ENCODE assay signal across 8 cellular contexts in genomic region chr16:66608241-66609138, GRCh38. TPM values are rescaled to one million over a fixed set of nuclear protein-coding genes. Genes with fewer than 3 reads are reported as not detected.
DNase-seq lines count a peak whose midpoint lies in the region; ATAC-seq and TF ChIP-seq lines count a peak whose summit lies in the region.

No MANE protein-coding gene starts in this region.

- POLR2A ChIA-PET in CD4-positive, alpha-beta memory T cell (lab: Charles Lee; ENCODE audit: partially characterized antibody): interaction anchor here (0.6 to 2.1 kb wide), 8 partner anchors 9 to 259 kb away, joined by 3 to 14 read pairs (median 4); partner anchors contain the start of gene CKLF

- peaks cover 46% of the 10 kb centered on the region for H3K36me3 ChIP-seq in CD4-positive, alpha-beta memory T cell (ENCODE audit: insufficient read depth, low read length)
- H3K36me3 ChIP-seq in ascending aorta: peaks cover 29 to 44% of the 10 kb centered on the region in 2 donors
- H3K36me3 ChIP-seq in hepatocyte (replicated peaks; ENCODE audit: insufficient read depth, low read depth): no peaks in the 10 kb centered on the region
- H3K36me3 ChIP-seq in gastrocnemius medialis: no peaks in the 10 kb centered on the region

- peak overlapping the region; percentile 48 for H3K27ac ChIP-seq in CD4-positive, alpha-beta memory T cell (ENCODE audit: low read depth, low read length)
- peak overlapping the region in 1 of 2 donors; percentile 49 for H3K27ac ChIP-seq in ascending aorta
- no peak overlapping the region for H3K27ac ChIP-seq in hepatocyte
- H3K27ac ChIP-seq in gastrocnemius medialis: peak overlapping the region in 2 of 4 donors; percentile 10 to 23

- H3K9me3 ChIP-seq in CD4-positive, alpha-beta memory T cell (ENCODE audit: control insufficient read depth in 1 of 2, low read length in 2 of 2): no peaks in the 10 kb centered on the region
- H3K9me3 ChIP-seq in ascending aorta (no peaks in the 10 kb centered on the region), hepatocyte (ENCODE audit: low read depth) (no peaks in the 10 kb centered on the region), gastrocnemius medialis (no peaks in the 10 kb centered on the region)

- peaks cover 0 to 4% (median 0%) of the 10 kb centered on the region in 8 donors for H3K9me3 Mint-ChIP-seq in CD4-positive, alpha-beta memory T cell

- WGBS in hepatocyte (ENCODE audit: low lambda C conversion rate, missing lambda C conversion rate): 38% methylated on average over 17 of the region's 17 CpGs

- H4K20me1 ChIP-seq in hepatocyte (ENCODE audit: insufficient read depth, poor library complexity, severe bottlenecking): peaks cover 26% of the 10 kb centered on the region

- peak overlapping the region; percentile 10 to 83 (median 61) for H3K27ac Mint-ChIP-seq in CD4-positive, alpha-beta memory T cell

- H3K36me3 Mint-ChIP-seq in CD4-positive, alpha-beta memory T cell: peaks cover 13 to 38% of the 10 kb centered on the region in 2 donors

- H3K4me1 ChIP-seq in CD4-positive, alpha-beta memory T cell (ENCODE audit: insufficient read depth, low read length): peaks cover 42% of the 10 kb centered on the region
- peaks cover 0 to 18% of the 10 kb centered on the region in 2 donors for H3K4me1 ChIP-seq in ascending aorta
- peaks cover 10% of the 10 kb centered on the region for H3K4me1 ChIP-seq in hepatocyte (ENCODE audit: insufficient read depth)
- H3K4me1 ChIP-seq in gastrocnemius medialis: peaks cover 11 to 14% of the 10 kb centered on the region in 2 donors

- H3K27me3 ChIP-seq in CD4-positive, alpha-beta memory T cell (ENCODE audit: insufficient read depth, low read length): no peaks in the 10 kb centered on the region
- H3K27me3 ChIP-seq in ascending aorta (no peaks in the 10 kb centered on the region), hepatocyte (no peaks in the 10 kb centered on the region), gastrocnemius medialis (peaks cover 0 to 20% (median 11%) of the 10 kb centered on the region in 3 donors)

- H3K79me2 ChIP-seq in hepatocyte: peaks cover 32% of the 10 kb centered on the region

- H3K4me2 ChIP-seq in hepatocyte: no peak overlapping the region

- CTCF ChIA-PET in CD4-positive, alpha-beta memory T cell (lab: Charles Lee; ENCODE audit: partially characterized antibody): interaction anchor here (0.6 to 4.1 kb wide), 48 partner anchors 9 to 260 kb away, joined by 3 to 51 read pairs (median 6); partner anchors contain the start of genes CKLF, CMTM2, CMTM4 and DYNC1LI2

- TF ChIP-seq CTCF in ascending aorta (IDR thresholded peaks at IDR 0.05) (peak; percentile 87 to 96 (median 94)), hepatocyte (IDR thresholded peaks at IDR 0.05; ENCODE audit: poor library complexity) (peak; percentile 94), gastrocnemius medialis (IDR thresholded peaks at IDR 0.05 in 4 of 5, conservative IDR thresholded peaks at IDR 0.05 in 1 of 5) (peak; percentile 67 to 94 (median 87))

- H3K27me3 Mint-ChIP-seq in CD4-positive, alpha-beta memory T cell: peaks cover 0 to 4% of the 10 kb centered on the region in 2 donors

- no peaks in the 10 kb centered on the region for H3K9me2 ChIP-seq in hepatocyte (replicated peaks; ENCODE audit: insufficient read depth)

- in situ Hi-C loops in gastrocnemius medialis (cut with MboI; ENCODE audit: low sequenced_read_pairs in 4 of 4): loop anchor here in 2 of 4 donors (10.0 to 25.0 kb wide), 2 partner anchors 204 to 254 kb away; no protein-coding TSS in a partner anchor

- H3K4me3 Mint-ChIP-seq in CD4-positive, alpha-beta memory T cell: peak overlapping the region in 5 of 8 donors; percentile 36 to 77 (median 36)

- peak; percentile 76 to 80 (median 76) for DNase-seq in CD4-positive, alpha-beta memory T cell
- DNase-seq in NCI-H1092 treated with DMSO at 0.1 percent for 48 hours (lab: John Stamatoyannopoulos, UW) (peak; percentile 69), T-helper 22 cell (ENCODE audit: low read depth) (peak; percentile 57), ascending aorta (ENCODE audit: low spot score in 2 of 2) (peak; percentile 44 to 93), hepatocyte (ENCODE audit: low spot score) (peak; percentile 95), gastrocnemius medialis (peak; percentile 73 to 85)

- no peak overlapping the region for H2AFZ ChIP-seq in hepatocyte

- intact Hi-C loops in CD4-positive, alpha-beta memory T cell (cut with micrococcal nuclease): loop anchor here (1.0 to 5.0 kb wide), 4 partner anchors 43 to 260 kb away; partner anchors contain the start of gene CMTM4
- intact Hi-C loops in ascending aorta (cut with DNase I) (loop anchor here (1.0 to 5.0 kb wide), 5 partner anchors 43 to 259 kb away; partner anchors contain the start of genes CMTM4 and DYNC1LI2), gastrocnemius medialis (cut with DNase I; ENCODE audit: low total_unique reads) (loop anchor here (1.0 to 5.0 kb wide), 4 partner anchors 44 to 259 kb away; partner anchors contain the start of genes CMTM4 and DYNC1LI2)

- H3K4me3 ChIP-seq in CD4-positive, alpha-beta memory T cell (ENCODE audit: low read length in 2 of 2): no peak overlapping the region
- no peak overlapping the region for H3K4me3 ChIP-seq in ascending aorta
- no peak overlapping the region for H3K4me3 ChIP-seq in hepatocyte
- no peak overlapping the region for H3K4me3 ChIP-seq in gastrocnemius medialis

- TF ChIP-seq POLR2A in gastrocnemius medialis (IDR thresholded peaks at IDR 0.05): no peak

- ATAC-seq in GM21529 (IDR thresholded peaks at IDR 0.05; ENCODE audit: unreplicated experiment) (peak; percentile 35), gastrocnemius medialis (peak; percentile 83 to 87), GM19328 (IDR thresholded peaks at IDR 0.05; ENCODE audit: unreplicated experiment) (no peak)

- H3K4me1 Mint-ChIP-seq in CD4-positive, alpha-beta memory T cell: peaks cover 14 to 41% (median 29%) of the 10 kb centered on the region in 4 donors

RNA-seq across cellular contexts. Expression of gene CMTM3, which starts 4.0 kb away (rescaled TPM):
- total RNA-seq in CD4-positive, alpha-beta memory T cell: 10 to 100 TPM; 74.2 to 74.3 TPM
- 100 to 1,000 TPM in 1 of 2 donors, 10 to 100 TPM in 1; 98.8 to 105 TPM for polyA plus RNA-seq in CD4-positive, alpha-beta memory T cell
- total RNA-seq in ascending aorta (42.6 TPM), hepatocyte (28.3 and 32.5 TPM in 2 replicates), gastrocnemius medialis (10 to 100 TPM in 1 of 4 donors, 1 to 10 TPM in 3; 2.6 to 11.3 (median 5.1) TPM)
- polyA plus RNA-seq in hepatocyte: 55.1 and 75.1 TPM in 2 replicates

RNA-seq across cellular contexts. Expression of gene CMTM2, which starts 29.2 kb away (rescaled TPM):
- under 1 TPM; 0.72 to 0.79 TPM for total RNA-seq in CD4-positive, alpha-beta memory T cell
- polyA plus RNA-seq in CD4-positive, alpha-beta memory T cell: not detected
- total RNA-seq in ascending aorta (not detected), hepatocyte (not detected in 2 replicates), gastrocnemius medialis (not detected)
- polyA plus RNA-seq in hepatocyte: 0.32 and 0.60 TPM in 2 replicates

RNA-seq across cellular contexts. Expression of gene CMTM1, which starts 42.3 kb away (rescaled TPM):
- 10 to 100 TPM; 12.2 to 13.4 TPM for total RNA-seq in CD4-positive, alpha-beta memory T cell
- 1 to 10 TPM in 1 of 2 donors, under 1 TPM in 1; 0.80 to 1.6 TPM for polyA plus RNA-seq in CD4-positive, alpha-beta memory T cell
- total RNA-seq in ascending aorta (not detected), hepatocyte (1.4 TPM in 1 of 2 replicates, not detected in the other), gastrocnemius medialis (under 1 TPM in 1 of 4 donors, not detected in 3; 0.31 TPM)
- polyA plus RNA-seq in hepatocyte: 1.8 and 2.9 TPM in 2 replicates

RNA-seq across cellular contexts. Expression of gene CKLF, which starts 56.1 kb away (rescaled TPM):
- total RNA-seq in CD4-positive, alpha-beta memory T cell: 10 to 100 TPM; 71.0 to 76.6 TPM
- polyA plus RNA-seq in CD4-positive, alpha-beta memory T cell: 100 to 1,000 TPM; 154 to 173 TPM
- total RNA-seq in ascending aorta (not detected), hepatocyte (39.9 and 69.1 TPM in 2 replicates), gastrocnemius medialis (1 to 10 TPM; 5.8 to 8.5 (median 6.9) TPM)
- polyA plus RNA-seq in hepatocyte: 50.7 and 53.5 TPM in 2 replicates

RNA-seq across cellular contexts. Expression of gene TK2, which starts 58.6 kb away (rescaled TPM):
- 10 to 100 TPM in 1 of 2 experiments, 1 to 10 TPM in 1; 9.0 to 10.2 TPM for total RNA-seq in CD4-positive, alpha-beta memory T cell
- polyA plus RNA-seq in CD4-positive, alpha-beta memory T cell: 1 to 10 TPM; 3.9 to 5.9 TPM
- total RNA-seq in ascending aorta (21.5 TPM), hepatocyte (14.3 and 15.9 TPM in 2 replicates), gastrocnemius medialis (10 to 100 TPM; 10.6 to 22.7 (median 15.5) TPM)
- 10.1 and 12.5 TPM in 2 replicates for polyA plus RNA-seq in hepatocyte
